Comparison of ENCODE assay signal across 22 cellular contexts in the genomic region with DNA sequence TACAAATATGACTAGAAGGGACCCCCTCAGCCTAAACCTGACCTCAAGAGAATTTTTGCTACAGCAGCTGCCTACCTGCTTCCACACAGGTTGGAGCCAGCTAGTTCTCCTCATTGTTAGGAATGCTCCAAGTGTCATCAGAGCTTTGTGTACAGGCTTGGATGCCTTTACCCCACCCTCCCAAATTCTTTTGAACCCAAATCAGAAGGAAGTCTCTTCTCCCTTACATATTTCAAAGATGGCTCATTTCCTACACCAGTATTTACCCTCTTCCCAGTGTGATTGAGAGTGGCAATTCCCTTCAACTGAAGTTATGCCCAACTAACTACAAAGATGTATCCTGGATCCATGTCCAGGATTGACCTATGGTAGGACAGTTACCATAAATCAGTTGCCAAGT.
"Had no signal": no experiment of that assay in that cellular context is flagged by ENCODE, and none has a peak within 500 bp of the region (broad histone marks: within the 10 kb centered on the region; RNA-seq: fewer than 3 reads in every experiment).

No MANE protein-coding gene starts in this region.

- H3K9me3 Mint-ChIP-seq: neural progenitor cell, type B pancreatic cell had no signal

- H3K9me3 ChIP-seq: gastrocnemius medialis, mucosa of descending colon, right atrium auricular region, suprapubic skin had no signal

- H3K27me3 ChIP-seq: dorsolateral prefrontal cortex, gastrocnemius medialis, left lung, neural progenitor cell, right atrium auricular region, suprapubic skin had no signal

- H3K27me3 Mint-ChIP-seq: activated CD4-positive, alpha-beta T cell treated with anti-CD3 and anti-CD28 coated beads for 36 hours; activated naive CD8-positive, alpha-beta T cell; naive B cell; stimulated activated naive CD8-positive, alpha-beta T cell treated with anti-CD3 and anti-CD28 coated beads, Interleukin-15, Interleukin-2, amounts not matched to agents 100 ng/mL and 50 ng/mL, for 24 hours; type B pancreatic cell had no signal

- H3K36me3 Mint-ChIP-seq: activated naive CD8-positive, alpha-beta T cell; naive B cell; neural progenitor cell; type B pancreatic cell had no signal

- H3K4me1 Mint-ChIP-seq: activated CD4-positive, alpha-beta T cell treated with anti-CD3 and anti-CD28 coated beads for 36 hours; naive B cell; neural progenitor cell had no signal

- ATAC-seq: activated CD4-positive, alpha-beta T cell treated with anti-CD3 and anti-CD28 coated beads for 36 hours; gastrocnemius medialis; left lung; mucosa of descending colon had no signal

- H3K4me3 Mint-ChIP-seq: activated CD4-positive, alpha-beta T cell treated with anti-CD3 and anti-CD28 coated beads for 36 hours; activated naive CD8-positive, alpha-beta T cell; activated T-helper 1 cell treated with anti-CD3 and anti-CD28 coated beads, Interleukin-12 subunit alpha, Interleukin-12 subunit beta, Interleukin-2, Interleukin-4 antibody, amounts not matched to agents 30 ng/mL and 10 ng/mL and 1 ng/mL, durations not matched to agents 14 hours and 24 hours and 36 hours; naive B cell; neural progenitor cell; stimulated activated naive CD8-positive, alpha-beta T cell treated with anti-CD3 and anti-CD28 coated beads, Interleukin-15, Interleukin-2, amounts not matched to agents 100 ng/mL and 50 ng/mL, for 24 hours; T-helper 2 cell treated with Interferon-gamma antibody and Interleukin-4, amounts not matched to agents 5 μg/mL and 100 μg/mL, for 36 hours; type B pancreatic cell had no signal

- H3K36me3 ChIP-seq: gastrocnemius medialis, left lung, neural progenitor cell, right atrium auricular region, suprapubic skin had no signal

- H3K27ac ChIP-seq: dorsolateral prefrontal cortex, gastrocnemius medialis, left lung, neural progenitor cell, right atrium auricular region, skin epidermis, suprapubic skin had no signal

- H3K27ac Mint-ChIP-seq: activated CD4-positive, alpha-beta T cell treated with anti-CD3 and anti-CD28 coated beads for 36 hours; activated naive CD8-positive, alpha-beta T cell; activated T-helper 1 cell treated with anti-CD3 and anti-CD28 coated beads, Interleukin-12 subunit alpha, Interleukin-12 subunit beta, Interleukin-2, Interleukin-4 antibody, amounts not matched to agents 30 ng/mL and 10 ng/mL and 1 ng/mL, durations not matched to agents 14 hours and 24 hours and 36 hours; naive B cell; neural progenitor cell; progenitor cell of endocrine pancreas; stimulated activated naive CD8-positive, alpha-beta T cell treated with anti-CD3 and anti-CD28 coated beads, Interleukin-15, Interleukin-2, amounts not matched to agents 100 ng/mL and 50 ng/mL, for 24 hours; T-helper 2 cell treated with Interferon-gamma antibody and Interleukin-4, amounts not matched to agents 5 μg/mL and 100 μg/mL, for 36 hours; type B pancreatic cell had no signal

- H3K4me1 ChIP-seq: gastrocnemius medialis, left lung, neural progenitor cell, right atrium auricular region, suprapubic skin had no signal

- DNase-seq: activated CD4-positive, alpha-beta T cell treated with anti-CD3 and anti-CD28 coated beads for 36 hours; activated CD4-positive, alpha-beta T cell treated with anti-CD3 and anti-CD28 coated beads, Interleukin-2, amount 50 U/mL, for 48 hours; activated gamma-delta T cell treated with Interleukin-2 at 50 U/mL for 16 hours; amniotic stem cell; dorsolateral prefrontal cortex; erythroblast; gastrocnemius medialis; head of caudate nucleus; kidney; left lung; mucosa of descending colon; naive B cell had no signal

- H3K4me3 ChIP-seq: dorsolateral prefrontal cortex, gastrocnemius medialis, left lung, mucosa of descending colon, neural progenitor cell, right atrium auricular region, skin epidermis, suprapubic skin had no signal
